Comparison of ENCODE assay signal across 7 cellular contexts in the genomic region with DNA sequence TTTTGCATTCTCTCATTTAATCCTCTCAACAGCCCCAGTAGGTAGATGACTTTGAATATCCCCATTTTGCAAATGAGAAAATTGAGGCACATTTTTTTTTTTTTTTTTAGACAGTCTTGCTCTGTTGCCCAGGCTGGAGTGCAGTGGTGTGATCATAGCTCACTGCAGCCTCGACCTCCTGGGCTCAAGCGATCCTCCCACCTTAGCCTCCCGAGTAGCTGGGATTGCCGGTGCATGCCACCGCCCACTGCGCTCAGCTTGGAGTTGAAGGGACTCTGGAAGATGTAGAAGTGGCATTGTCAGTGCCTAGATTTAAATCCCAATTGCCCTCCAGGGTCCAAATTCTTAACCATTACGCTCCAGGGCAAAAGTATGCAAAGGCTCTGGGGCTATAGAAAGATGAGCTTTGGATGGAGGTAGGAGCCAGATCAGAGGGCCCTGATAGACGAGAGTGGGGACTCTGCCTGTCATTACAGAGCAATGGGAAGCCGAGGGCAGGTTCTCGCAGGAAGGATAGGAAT. TPM values are rescaled to one million over a fixed set of nuclear protein-coding genes. Genes with fewer than 3 reads are reported as not detected.
DNase-seq lines count a peak whose midpoint lies in the region; ATAC-seq and TF ChIP-seq lines count a peak whose summit lies in the region.

No MANE protein-coding gene starts in this region.

- CTCF ChIA-PET in HEK293 (lab: Yijun Ruan, JAX) (interaction anchor here (0.7 to 1.8 kb wide), 5 partner anchors 13 to 255 kb away, joined by 3 to 9 read pairs (median 3); no protein-coding TSS in a partner anchor), WTC11 (lab: Charles Lee) (interaction anchor here (0.6 to 2.6 kb wide), 9 partner anchors 14 to 1832 kb away, joined by 3 to 12 read pairs (median 5); a partner anchor contains a TSS)

- 0 out of 2 replicates have a peak, but pooled peaks cover 2% of the 10 kb centered on the region for H3K4me1 ChIP-seq in HEK293 (ENCODE audit: control insufficient read depth, insufficient read depth, low read length)

- H3K4me1 Mint-ChIP-seq in WTC11: peaks cover 15% of the 10 kb centered on the region

- no peak for DNase-seq in WTC11 (ENCODE audit: low spot score)
- no peak for DNase-seq in foreskin fibroblast
- no peak for DNase-seq in central memory CD4-positive, alpha-beta T cell

- H3K27ac ChIP-seq in HEK293 (ENCODE audit: extremely low read depth, low read depth, low read length): no peak overlapping the region
- peak overlapping the region in 16 of 21 experiments; percentile 32 to 90 (median 78) for H3K27ac ChIP-seq in skin epidermis

- TF ChIP-seq CTCF in HEK293 (tag by site-specific recombination; IDR thresholded peaks at IDR 0.05): no peak
- no peak for TF ChIP-seq CTCF in WTC11 (IDR thresholded peaks at IDR 0.05)
- no peak for TF ChIP-seq CTCF in foreskin fibroblast (IDR thresholded peaks at IDR 0.05; ENCODE audit: low read depth, low read length)

- no peaks in the 10 kb centered on the region; the same call in 1 of the 2 replicates for H3K27me3 Mint-ChIP-seq in WTC11 (ENCODE audit: low read depth)

- no peaks in the 10 kb centered on the region for H3K36me3 Mint-ChIP-seq in WTC11

- H3K36me3 ChIP-seq in HEK293 (ENCODE audit: control insufficient read depth in 2 of 2, insufficient read depth in 1 of 2, low read length in 2 of 2): peaks cover 0 to 17% of the 10 kb centered on the region in 2 experiments; a peak in 1 of 3 replicates

- POLR2A ChIA-PET in HEK293 (lab: Yijun Ruan, JAX): interaction anchor here (0.7 to 3.3 kb wide), 9 partner anchors 9 to 1193 kb away, joined by 3 to 27 read pairs (median 7); a partner anchor contains a TSS
- POLR2A ChIA-PET in WTC11 (lab: Charles Lee): interaction anchor here (0.7 to 2.0 kb wide), 7 partner anchors 8 to 29 kb away, joined by 3 to 16 read pairs (median 4); a partner anchor contains a TSS

- H3K4me3 ChIP-seq in HEK293 (ENCODE audit: low read depth, low read length) (no peak overlapping the region), foreskin fibroblast (ENCODE audit: low read depth in 1 of 2, low read length in 2 of 2) (peak overlapping the region; percentile 90 to 93), skin epidermis (peak overlapping the region in 4 of 7 experiments; percentile 61 to 97 (median 82))

- H3K9me3 Mint-ChIP-seq in WTC11: no peaks in the 10 kb centered on the region

- ATAC-seq in WTC11 (peak; percentile 20), HG02678 (IDR thresholded peaks at IDR 0.05; ENCODE audit: unreplicated experiment) (no peak), GM18858 (IDR thresholded peaks at IDR 0.05; ENCODE audit: unreplicated experiment) (no peak)

- H3K4me3 Mint-ChIP-seq in WTC11: peak overlapping the region; percentile 77

- H3K27ac Mint-ChIP-seq in WTC11: peak overlapping the region; percentile 21

- no peaks in the 10 kb centered on the region for H3K9me3 ChIP-seq in HEK293 (ENCODE audit: control insufficient read depth, insufficient read depth, low read depth, low read length)

TF ChIP-seq in HEK293, 187 proteins besides CTCF, POLR2A, EP300 and RAD21 (continues in another document):
- TF ChIP-seq, protein P1, sequence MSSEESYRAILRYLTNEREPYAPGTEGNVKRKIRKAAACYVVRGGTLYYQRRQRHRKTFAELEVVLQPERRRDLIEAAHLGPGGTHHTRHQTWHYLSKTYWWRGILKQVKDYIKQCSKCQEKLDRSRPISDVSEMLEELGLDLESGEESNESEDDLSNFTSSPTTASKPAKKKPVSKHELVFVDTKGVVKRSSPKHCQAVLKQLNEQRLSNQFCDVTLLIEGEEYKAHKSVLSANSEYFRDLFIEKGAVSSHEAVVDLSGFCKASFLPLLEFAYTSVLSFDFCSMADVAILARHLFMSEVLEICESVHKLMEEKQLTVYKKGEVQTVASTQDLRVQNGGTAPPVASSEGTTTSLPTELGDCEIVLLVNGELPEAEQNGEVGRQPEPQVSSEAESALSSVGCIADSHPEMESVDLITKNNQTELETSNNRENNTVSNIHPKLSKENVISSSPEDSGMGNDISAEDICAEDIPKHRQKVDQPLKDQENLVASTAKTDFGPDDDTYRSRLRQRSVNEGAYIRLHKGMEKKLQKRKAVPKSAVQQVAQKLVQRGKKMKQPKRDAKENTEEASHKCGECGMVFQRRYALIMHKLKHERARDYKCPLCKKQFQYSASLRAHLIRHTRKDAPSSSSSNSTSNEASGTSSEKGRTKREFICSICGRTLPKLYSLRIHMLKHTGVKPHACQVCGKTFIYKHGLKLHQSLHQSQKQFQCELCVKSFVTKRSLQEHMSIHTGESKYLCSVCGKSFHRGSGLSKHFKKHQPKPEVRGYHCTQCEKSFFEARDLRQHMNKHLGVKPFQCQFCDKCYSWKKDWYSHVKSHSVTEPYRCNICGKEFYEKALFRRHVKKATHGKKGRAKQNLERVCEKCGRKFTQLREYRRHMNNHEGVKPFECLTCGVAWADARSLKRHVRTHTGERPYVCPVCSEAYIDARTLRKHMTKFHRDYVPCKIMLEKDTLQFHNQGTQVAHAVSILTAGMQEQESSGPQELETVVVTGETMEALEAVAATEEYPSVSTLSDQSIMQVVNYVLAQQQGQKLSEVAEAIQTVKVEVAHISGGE (tag by site-specific recombination; conservative IDR thresholded peaks at IDR 0.05; ENCODE audit: low read depth): no peak
- TF ChIP-seq ZNF121 (tag by site-specific recombination; IDR thresholded peaks at IDR 0.05) (peak; percentile 54; the same call in 1 of the 2 replicates), ZNF302 (tag by site-specific recombination; IDR thresholded peaks at IDR 0.05; ENCODE audit: low read depth) (no peak)
- TF ChIP-seq, protein P2, sequence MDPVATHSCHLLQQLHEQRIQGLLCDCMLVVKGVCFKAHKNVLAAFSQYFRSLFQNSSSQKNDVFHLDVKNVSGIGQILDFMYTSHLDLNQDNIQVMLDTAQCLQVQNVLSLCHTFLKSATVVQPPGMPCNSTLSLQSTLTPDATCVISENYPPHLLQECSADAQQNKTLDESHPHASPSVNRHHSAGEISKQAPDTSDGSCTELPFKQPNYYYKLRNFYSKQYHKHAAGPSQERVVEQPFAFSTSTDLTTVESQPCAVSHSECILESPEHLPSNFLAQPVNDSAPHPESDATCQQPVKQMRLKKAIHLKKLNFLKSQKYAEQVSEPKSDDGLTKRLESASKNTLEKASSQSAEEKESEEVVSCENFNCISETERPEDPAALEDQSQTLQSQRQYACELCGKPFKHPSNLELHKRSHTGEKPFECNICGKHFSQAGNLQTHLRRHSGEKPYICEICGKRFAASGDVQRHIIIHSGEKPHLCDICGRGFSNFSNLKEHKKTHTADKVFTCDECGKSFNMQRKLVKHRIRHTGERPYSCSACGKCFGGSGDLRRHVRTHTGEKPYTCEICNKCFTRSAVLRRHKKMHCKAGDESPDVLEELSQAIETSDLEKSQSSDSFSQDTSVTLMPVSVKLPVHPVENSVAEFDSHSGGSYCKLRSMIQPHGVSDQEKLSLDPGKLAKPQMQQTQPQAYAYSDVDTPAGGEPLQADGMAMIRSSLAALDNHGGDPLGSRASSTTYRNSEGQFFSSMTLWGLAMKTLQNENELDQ (tag by site-specific recombination; IDR thresholded peaks at IDR 0.05; ENCODE audit: low read depth): no peak

TF ChIP-seq in WTC11, 78 proteins besides CTCF, POLR2A, EP300 and RAD21:
- TF ChIP-seq, protein P3, sequence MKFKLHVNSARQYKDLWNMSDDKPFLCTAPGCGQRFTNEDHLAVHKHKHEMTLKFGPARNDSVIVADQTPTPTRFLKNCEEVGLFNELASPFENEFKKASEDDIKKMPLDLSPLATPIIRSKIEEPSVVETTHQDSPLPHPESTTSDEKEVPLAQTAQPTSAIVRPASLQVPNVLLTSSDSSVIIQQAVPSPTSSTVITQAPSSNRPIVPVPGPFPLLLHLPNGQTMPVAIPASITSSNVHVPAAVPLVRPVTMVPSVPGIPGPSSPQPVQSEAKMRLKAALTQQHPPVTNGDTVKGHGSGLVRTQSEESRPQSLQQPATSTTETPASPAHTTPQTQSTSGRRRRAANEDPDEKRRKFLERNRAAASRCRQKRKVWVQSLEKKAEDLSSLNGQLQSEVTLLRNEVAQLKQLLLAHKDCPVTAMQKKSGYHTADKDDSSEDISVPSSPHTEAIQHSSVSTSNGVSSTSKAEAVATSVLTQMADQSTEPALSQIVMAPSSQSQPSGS (CRISPR knock-in tag; IDR thresholded peaks at IDR 0.05; ENCODE audit: borderline replicate concordance, low read depth): no peak
- peak; percentile 52; the same call in 1 of the 2 replicates for TF ChIP-seq GTF2I (CRISPR knock-in tag; conservative IDR thresholded peaks at IDR 0.05)

RNA-seq across cellular contexts. Expression of a gene that starts 0.8 kb away (rescaled TPM):
- total RNA-seq in WTC11 (2021): 15.0 to 19.7 TPM (median 16.7 TPM) in 3 replicates

RNA-seq across cellular contexts. Expression of a gene that starts 5.7 kb away (rescaled TPM):
- 37.5 to 47.5 TPM (median 47.3 TPM) in 3 replicates for total RNA-seq in WTC11 (2021)

RNA-seq across cellular contexts. Expression of a gene that starts 13.9 kb away (rescaled TPM):
- 149 to 156 TPM (median 150 TPM) in 3 replicates for total RNA-seq in WTC11 (2021)

RNA-seq across cellular contexts. Expression of a gene that starts 32.8 kb away (rescaled TPM):
- total RNA-seq in WTC11 (2021): 4.3 to 5.9 TPM (median 5.7 TPM) in 3 replicates
